In genomic region chr19:45908956-45909355, GRCh38 we compare ENCODE assay signal across 21 cellular contexts. TPM values are rescaled to one million over a fixed set of nuclear protein-coding genes. Genes with fewer than 3 reads are reported as not detected.
DNase-seq lines count a peak whose midpoint lies in the region; ATAC-seq and TF ChIP-seq lines count a peak whose summit lies in the region.
"Had no signal": no experiment of that assay in that cellular context is flagged by ENCODE, and none has a peak within 500 bp of the region (broad histone marks: within the 10 kb centered on the region; RNA-seq: fewer than 3 reads in every experiment).

No MANE protein-coding gene starts in this region.

- H3K27ac Mint-ChIP-seq in nephron progenitor cell: peak overlapping the region; percentile 50
- H3K27ac Mint-ChIP-seq: activated CD4-positive, alpha-beta memory T cell treated with anti-CD3 and anti-CD28 coated beads for 36 hours; CD8-positive, alpha-beta memory T cell; effector memory CD8-positive, alpha-beta T cell had no signal

- H3K4me3 Mint-ChIP-seq in nephron progenitor cell: no peak overlapping the region
- H3K4me3 Mint-ChIP-seq: activated CD4-positive, alpha-beta memory T cell treated with anti-CD3 and anti-CD28 coated beads for 36 hours; CD8-positive, alpha-beta memory T cell; effector memory CD8-positive, alpha-beta T cell had no signal

- H4K20me1 ChIP-seq in GM23248 (ENCODE audit: insufficient read depth): no peaks in the 10 kb centered on the region

- DNase-seq in GM23248: peak; percentile 64
- DNase-seq in LHCN-M2 (ENCODE audit: low read depth): peak; percentile 43
- no peak for DNase-seq in nephron progenitor cell
- no peak for DNase-seq in NCI-H69 (lab: John Stamatoyannopoulos, UW)
- DNase-seq in sciatic nerve (ENCODE audit: low spot score): no peak
- DNase-seq: activated CD4-positive, alpha-beta memory T cell treated with anti-CD3 and anti-CD28 coated beads for 36 hours; activated gamma-delta T cell; CD8-positive, alpha-beta memory T cell; DMS53; effector memory CD8-positive, alpha-beta T cell; esophagus squamous epithelium; lower lobe of right lung; NCI-H1105; NCI-H2029; NCI-H2227 treated with DMSO at 0.1 percent for 48 hours; NCI-H748 treated with DMSO at 0.1 percent for 48 hours; SHP77; stimulated activated CD4-positive, alpha-beta T cell treated with anti-CD3 and anti-CD28 coated beads, Interleukin-2, amount 100 ng/mL, for 48 hours; stimulated activated naive CD4-positive, alpha-beta T cell; T1000 had no signal

- WGBS in GM23248 (ENCODE audit: low coverage in 1 of 2, low lambda C conversion rate in 2 of 2, missing lambda C conversion rate in 2 of 2), 2 experiments: 58 to 61% methylated on average over 5 of the region's 5 CpGs

- peaks cover 29% of the 10 kb centered on the region for H3K27me3 Mint-ChIP-seq in nephron progenitor cell (ENCODE audit: low read depth, poor library complexity)

- H3K9me3 Mint-ChIP-seq in nephron progenitor cell: no peaks in the 10 kb centered on the region
- H3K9me3 Mint-ChIP-seq: activated CD4-positive, alpha-beta memory T cell treated with anti-CD3 and anti-CD28 coated beads for 36 hours; effector memory CD8-positive, alpha-beta T cell had no signal

- intact Hi-C loops in sciatic nerve (cut with DNase I): no loop called here

- H2AFZ ChIP-seq in GM23248: no peak overlapping the region

- ATAC-seq in sciatic nerve: no peak
- ATAC-seq: effector memory CD8-positive, alpha-beta T cell; lower lobe of right lung had no signal

- H3K9ac ChIP-seq in GM23248: no peak overlapping the region

- H3K36me3 ChIP-seq in GM23248 (ENCODE audit: low read depth): no peaks in the 10 kb centered on the region
- H3K36me3 ChIP-seq: esophagus squamous epithelium, lower lobe of right lung had no signal

- H3K36me3 Mint-ChIP-seq in nephron progenitor cell (ENCODE audit: low read depth): no peaks in the 10 kb centered on the region
- H3K36me3 Mint-ChIP-seq: activated CD4-positive, alpha-beta memory T cell treated with anti-CD3 and anti-CD28 coated beads for 36 hours; CD8-positive, alpha-beta memory T cell had no signal

- no peak overlapping the region for H3K27ac ChIP-seq in GM23248
- H3K27ac ChIP-seq: esophagus squamous epithelium, lower lobe of right lung had no signal

- no peak for TF ChIP-seq CTCF in nephron progenitor cell (IDR thresholded peaks at IDR 0.05)

- H3K9me2 ChIP-seq in GM23248 (ENCODE audit: insufficient read depth): no peaks in the 10 kb centered on the region

- no peaks in the 10 kb centered on the region for H3K4me1 Mint-ChIP-seq in nephron progenitor cell
- H3K4me1 Mint-ChIP-seq: CD8-positive, alpha-beta memory T cell had no signal

- H3K27me3 ChIP-seq in GM23248 (replicated peaks; ENCODE audit: insufficient read depth): 0 out of 2 replicates have a peak, but pooled peaks cover 7% of the 10 kb centered on the region

- H3F3A ChIP-seq in GM23248 (ENCODE audit: insufficient read depth): peaks cover 9% of the 10 kb centered on the region; the same call in 1 of the 2 replicates

- no peak overlapping the region for H3K4me2 ChIP-seq in GM23248 (ENCODE audit: unreplicated experiment)

- H3K9me3 ChIP-seq in GM23248 (ENCODE audit: low read depth): no peaks in the 10 kb centered on the region
- H3K9me3 ChIP-seq: esophagus squamous epithelium, lower lobe of right lung had no signal

- 0 out of 2 replicates have a peak, but pooled peaks cover 4% of the 10 kb centered on the region for H3K4me1 ChIP-seq in GM23248 (ENCODE audit: insufficient read depth)
- H3K4me1 ChIP-seq: esophagus squamous epithelium, lower lobe of right lung had no signal

- no peaks in the 10 kb centered on the region for H3K79me2 ChIP-seq in GM23248 (ENCODE audit: insufficient read depth)

- no peak overlapping the region for H3K4me3 ChIP-seq in GM23248
- H3K4me3 ChIP-seq: esophagus squamous epithelium, lower lobe of right lung had no signal

- in situ Hi-C loops in GM23248 (cut with MboI): no loop called here

RNA-seq across cellular contexts. Expression of gene NANOS2, which starts 5.6 kb away (rescaled TPM):
- not detected in 2 replicates for total RNA-seq in GM23248 (2014; rRNA removed; shearing (Covaris generic))
- polyA plus RNA-seq in GM23248 (2016; fragmentation: Nextera tagmentation; extraction: Ambion mirVana): not detected in 2 replicates
- total RNA-seq in LHCN-M2 (2014; rRNA removed) (not detected in 2 replicates), sciatic nerve (not detected)
- not detected for polyA plus RNA-seq in LHCN-M2 (2012)
- total RNA-seq: activated CD4-positive, alpha-beta memory T cell treated with anti-CD3 and anti-CD28 coated beads for 36 hours; CD8-positive, alpha-beta memory T cell; esophagus squamous epithelium; lower lobe of right lung had no signal
- polyA plus RNA-seq: adipose tissue; CD8-positive, alpha-beta memory T cell had no signal

RNA-seq across cellular contexts. Expression of gene MYPOP, which starts 6.5 kb away (rescaled TPM):
- total RNA-seq in GM23248 (2014; rRNA removed; shearing (Covaris generic)): 3.5 and 7.7 TPM in 2 replicates
- 1.2 and 1.6 TPM in 2 replicates for polyA plus RNA-seq in GM23248 (2016; fragmentation: Nextera tagmentation; extraction: Ambion mirVana)
- 3.2 and 3.5 TPM in 2 replicates for total RNA-seq in LHCN-M2 (2014; rRNA removed)
- 6.5 TPM for polyA plus RNA-seq in LHCN-M2 (2012)
- total RNA-seq in sciatic nerve: 8.6 TPM

RNA-seq across cellular contexts. Expression of gene IRF2BP1, which starts 23.0 kb away (rescaled TPM):
- 39.3 and 53.8 TPM in 2 replicates for total RNA-seq in GM23248 (2014; rRNA removed; shearing (Covaris generic))
- polyA plus RNA-seq in GM23248 (2016; fragmentation: Nextera tagmentation; extraction: Ambion mirVana): 7.8 and 8.6 TPM in 2 replicates
- total RNA-seq in LHCN-M2 (2014; rRNA removed) (40.1 and 42.8 TPM in 2 replicates), sciatic nerve (21.0 TPM)
- 12.4 TPM for polyA plus RNA-seq in LHCN-M2 (2012)

RNA-seq across cellular contexts. Expression of gene FOXA3, which starts 44.8 kb away (rescaled TPM):
- not detected in 2 replicates for total RNA-seq in GM23248 (2014; rRNA removed; shearing (Covaris generic))
- not detected in 2 replicates for polyA plus RNA-seq in GM23248 (2016; fragmentation: Nextera tagmentation; extraction: Ambion mirVana)
- total RNA-seq in LHCN-M2 (2014; rRNA removed): not detected in 2 replicates
- not detected for polyA plus RNA-seq in LHCN-M2 (2012)
- not detected for total RNA-seq in sciatic nerve
- polyA plus RNA-seq: CD8-positive, alpha-beta memory T cell had no signal

RNA-seq across cellular contexts. Expression of gene SYMPK, which starts 46.0 kb away (rescaled TPM):
- total RNA-seq in GM23248 (2014; rRNA removed; shearing (Covaris generic)): 28.1 and 81.4 TPM in 2 replicates
- polyA plus RNA-seq in GM23248 (2016; fragmentation: Nextera tagmentation; extraction: Ambion mirVana): 14.8 and 17.8 TPM in 2 replicates
- total RNA-seq in LHCN-M2 (2014; rRNA removed): 35.9 and 45.6 TPM in 2 replicates
- 43.4 TPM for polyA plus RNA-seq in LHCN-M2 (2012)
- 60.9 TPM for total RNA-seq in sciatic nerve

Comparison
In these comparisons a context has a peak if more than half of its experiments do, and no peak if none do; other contexts are left out.
1. DNase-seq: peak in GM23248 (single experiment) and LHCN-M2 (single experiment); none in nephron progenitor cell (single experiment), NCI-H69 (single experiment) and sciatic nerve (single experiment).